ENCODE assay signal across 11 cellular contexts in the genomic region with DNA sequence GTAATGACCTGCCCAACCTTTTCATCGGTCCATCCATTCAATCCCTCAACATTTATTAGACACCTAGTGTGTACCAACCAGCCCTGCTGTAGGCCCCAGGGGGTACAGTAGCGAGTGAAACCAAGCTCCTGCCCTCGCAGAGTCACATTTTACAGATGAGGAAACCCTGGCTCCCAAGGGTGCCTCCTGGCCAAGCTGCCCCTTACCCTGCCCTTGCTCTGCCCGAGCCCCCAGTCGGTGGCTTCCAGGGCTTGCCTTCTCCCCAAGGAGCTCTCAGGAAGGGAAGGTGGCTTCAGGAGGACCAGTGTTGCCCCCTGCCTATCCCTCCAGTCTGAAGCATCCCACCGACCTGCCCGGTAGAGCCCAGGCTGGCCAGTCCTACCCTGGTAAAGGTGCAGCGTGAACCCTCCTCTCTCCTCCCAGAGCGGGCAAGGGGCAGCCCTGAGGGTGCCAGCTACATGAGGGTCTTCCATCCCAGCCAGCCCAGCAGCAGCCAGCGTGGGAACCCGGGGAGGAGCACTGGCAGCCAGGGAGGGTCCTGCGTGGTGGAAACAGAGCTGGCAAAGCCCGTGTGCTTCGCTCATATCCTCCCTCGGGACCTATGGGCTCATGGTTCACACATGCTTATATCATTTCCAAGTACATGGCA. TPM values are rescaled to one million over a fixed set of nuclear protein-coding genes. Genes with fewer than 3 reads are reported as not detected.
A peak's percentile ranks its signal among the peaks of the same experiment; 100 is the strongest.
DNase-seq lines count a peak whose midpoint lies in the region; ATAC-seq, FAIRE-seq and TF ChIP-seq lines count a peak whose summit lies in the region.
"Had no signal": no experiment of that assay in that cellular context is flagged by ENCODE, and none has a peak within 500 bp of the region (broad histone marks: within the 10 kb centered on the region; RNA-seq: fewer than 3 reads in every experiment).

No MANE protein-coding gene starts in this region.

- H3K36me3 ChIP-seq in H7 (replicated peaks; ENCODE audit: control insufficient read depth, insufficient read depth, low read length), result no peaks in the 10 kb centered on the region
- H3K36me3 ChIP-seq in left lung, result no peaks in the 10 kb centered on the region
- no peaks in the 10 kb centered on the region for H3K36me3 ChIP-seq in small intestine (ENCODE audit: control insufficient read depth in 2 of 2, insufficient read depth in 2 of 2, low read length in 2 of 2)

- TF ChIP-seq RAD21 in A549 (conservative IDR thresholded peaks at IDR 0.05 in 1 of 2, IDR thresholded peaks at IDR 0.05 in 1 of 2), result no peak

- H3K27me3 ChIP-seq in H7 (ENCODE audit: control insufficient read depth, insufficient read depth, low read length), result peaks cover 40% of the 10 kb centered on the region
- peaks cover 14 to 69% of the 10 kb centered on the region in 2 donors for H3K27me3 ChIP-seq in left lung
- peaks cover 0 to 14% of the 10 kb centered on the region in 2 donors for H3K27me3 ChIP-seq in small intestine (ENCODE audit: control insufficient read depth in 2 of 2, insufficient read depth in 2 of 2, low read length in 2 of 2)

- CTCF ChIA-PET in A549 (lab: Yijun Ruan, JAX), result interaction anchor here (2.6 kb wide), 1 partner anchor 58 kb away, joined by 7 read pairs; no protein-coding TSS in a partner anchor

- no peaks in the 10 kb centered on the region for H3K4me1 Mint-ChIP-seq in activated naive CD8-positive, alpha-beta T cell treated with anti-CD3 and anti-CD28 coated beads for 36 hours

- POLR2A ChIA-PET in A549 (lab: Yijun Ruan, JAX), result no interaction called here

- TF ChIP-seq CTCF in A549 (IDR thresholded peaks at IDR 0.05) (no peak), left lung (IDR thresholded peaks at IDR 0.05) (no peak)

- H3K4me3 Mint-ChIP-seq in activated naive CD8-positive, alpha-beta T cell treated with anti-CD3 and anti-CD28 coated beads for 36 hours, result peak overlapping the region; percentile 57

- TF ChIP-seq POLR2A in A549 (IDR thresholded peaks at IDR 0.05; ENCODE audit: low read length), result no peak

- no peak for FAIRE-seq in A549 (lab: Jason Lieb, UNC)
- FAIRE-seq in small intestine (lab: Jason Lieb, UNC), result no peak

- no peaks in the 10 kb centered on the region for H3K36me3 Mint-ChIP-seq in activated naive CD8-positive, alpha-beta T cell treated with anti-CD3 and anti-CD28 coated beads for 36 hours

- intact Hi-C loops in left lung (cut with DNase I), result no loop called here

- ATAC-seq in A549 (no peak), left lung (no peak), HG03521 (IDR thresholded peaks at IDR 0.05; ENCODE audit: unreplicated experiment) (no peak)

- no peak for DNase-seq in A549 (ENCODE audit: low read depth in 1 of 2, low spot score in 1 of 2)
- no peak for DNase-seq in H7
- DNase-seq in activated naive CD8-positive, alpha-beta T cell treated with anti-CD3 and anti-CD28 coated beads for 36 hours, result no peak
- peak; percentile 22 to 45 for DNase-seq in left lung
- no peak for DNase-seq in NCI-H226
- no peak for DNase-seq in small intestine
- DNase-seq in DMS153 (lab: John Stamatoyannopoulos, UW), result no peak
- DNase-seq: activated gamma-delta T cell treated with Interleukin-2 at 50 U/mL for 16 hours, foreskin fibroblast, NCI-H1092 treated with DMSO at 0.1 percent for 48 hours had no signal

- peak overlapping the region; percentile 95 to 96 for H3K27ac ChIP-seq in A549
- H3K27ac ChIP-seq in left lung, result no peak overlapping the region
- H3K27ac ChIP-seq in small intestine (ENCODE audit: low read depth in 1 of 2, low read length in 1 of 2), result no peak overlapping the region

- peak overlapping the region; percentile 92 for H3K4me2 ChIP-seq in A549

- H3K9me3 ChIP-seq in A549 (no peaks in the 10 kb centered on the region), left lung (no peaks in the 10 kb centered on the region), small intestine (ENCODE audit: control insufficient read depth, low read depth) (no peaks in the 10 kb centered on the region)

- no peaks in the 10 kb centered on the region for H3K9me3 Mint-ChIP-seq in activated naive CD8-positive, alpha-beta T cell treated with anti-CD3 and anti-CD28 coated beads for 36 hours

- WGBS in A549 (ENCODE audit: missing lambda C conversion rate), result 82% methylated on average over 12 of the region's 15 CpGs
- WGBS in small intestine, 3 donors, result 55 to 57% (median 56%) methylated on average over 15 of the region's 15 CpGs

- no peak overlapping the region for H3K27ac Mint-ChIP-seq in activated naive CD8-positive, alpha-beta T cell treated with anti-CD3 and anti-CD28 coated beads for 36 hours

- H3K4me1 ChIP-seq in A549 (peaks cover 10% of the 10 kb centered on the region), left lung (peaks cover 0 to 10% of the 10 kb centered on the region in 2 donors), small intestine (ENCODE audit: control insufficient read depth in 2 of 2, insufficient read depth in 1 of 2, low read depth in 1 of 2, low read length in 1 of 2) (no peaks in the 10 kb centered on the region)

- TF ChIP-seq EP300 in A549 (IDR thresholded peaks at IDR 0.05), result no peak

- peaks cover 20% of the 10 kb centered on the region for H3K27me3 Mint-ChIP-seq in activated naive CD8-positive, alpha-beta T cell treated with anti-CD3 and anti-CD28 coated beads for 36 hours

- H3K4me3 ChIP-seq in A549 (peak overlapping the region; percentile 94), H7 (ENCODE audit: insufficient read depth, low read depth, low read length) (peak overlapping the region; percentile 11; the same call in 1 of the 2 replicates), left lung (no peak overlapping the region), small intestine (ENCODE audit: low read depth in 1 of 2, low read length in 2 of 2) (no peak overlapping the region)

TF ChIP-seq in A549, 52 proteins besides CTCF, POLR2A, EP300 and RAD21:
- TF ChIP-seq CHD2 (IDR thresholded peaks at IDR 0.05; ENCODE audit: low read length, partially characterized antibody), result no peak
- no peak for TF ChIP-seq MAFK (IDR thresholded peaks at IDR 0.05; ENCODE audit: partially characterized antibody)
- no peak for TF ChIP-seq RARB (CRISPR knock-in tag; IDR thresholded peaks at IDR 0.05)

RNA-seq across cellular contexts. Expression of a gene that starts 0.7 kb away (rescaled TPM):
- 1.4 and 1.5 TPM in 2 replicates for polyA plus RNA-seq in A549 (2011; rRNA removed)
- polyA plus RNA-seq in A549 (2012; cell fraction: cytosol; rRNA removed), result 1.3 and 1.8 TPM in 2 replicates
- polyA plus RNA-seq in A549 (2012; cell fraction: nucleus; rRNA removed), result 4.1 and 5.1 TPM in 2 replicates
- polyA plus RNA-seq in A549 (2017; fragmentation: RNase III; extraction: RNeasy Plus Mini Kit Qiagen cat#74134 plus additional on column Dnase treatment), result 1.9 to 3.7 TPM (median 2.3 TPM) in 3 replicates
- 0.54 and 1.1 TPM in 2 replicates for polyA minus RNA-seq in A549 (2011; rRNA and poly(A)+ RNA removed)
- 1.3 and 3.3 TPM in 2 replicates for total RNA-seq in H7 (2014; rRNA removed; shearing (Covaris generic))
- 1 to 10 TPM; 5.9 to 6.6 TPM for total RNA-seq in activated naive CD8-positive, alpha-beta T cell treated with anti-CD3 and anti-CD28 coated beads for 36 hours
- 1 to 10 TPM; 1.3 to 1.5 TPM for total RNA-seq in left lung
- polyA plus RNA-seq in small intestine, result 10 to 100 TPM in 1 of 3 donors, 1 to 10 TPM in 2; 1.3 to 13.5 (median 7.4) TPM

Comparison
In these comparisons a context has a peak if more than half of its experiments do, and no peak if none do; other contexts are left out.
1. DNase-seq: peak in left lung (2 of 2); none in A549 (0 of 2), H7 (single experiment), activated naive CD8-positive, alpha-beta T cell treated with anti-CD3 and anti-CD28 coated beads for 36 hours (single experiment), NCI-H226 (single experiment), small intestine (single experiment) and DMS153 (single experiment).
2. H3K27ac ChIP-seq: peak in A549 (2 of 2); none in left lung (0 of 2) and small intestine (0 of 2).
3. H3K4me3 ChIP-seq: peak in A549 (single experiment) and H7 (single experiment); none in left lung (0 of 2) and small intestine (0 of 2).